Comparison of ENCODE assay signal across 1 cellular context in the genomic region with DNA sequence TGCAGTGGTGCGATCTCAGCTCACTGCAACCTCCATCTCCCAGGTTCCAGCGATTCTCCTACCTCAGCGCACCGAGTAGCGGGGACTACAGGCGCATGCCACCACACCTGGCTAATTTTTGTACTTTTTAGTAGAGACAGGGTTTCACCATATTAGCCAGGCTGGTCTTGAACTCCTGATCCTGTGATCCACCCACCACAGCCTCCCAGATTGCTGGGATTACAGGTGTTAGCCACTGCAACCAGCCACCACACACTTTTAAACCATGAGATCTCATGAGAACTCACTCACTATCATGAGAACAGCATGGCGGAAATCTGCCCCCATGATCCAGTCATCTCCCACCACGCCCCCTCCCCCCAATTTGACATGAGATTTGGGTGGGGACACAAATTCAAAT.
DNase-seq lines count a peak whose midpoint lies in the region; ATAC-seq, FAIRE-seq and TF ChIP-seq lines count a peak whose summit lies in the region.
"Not testable (repeated sequence)": the region's sequence is repeated elsewhere in the genome, so short reads cannot be mapped to it uniquely, and the experiment has no call there.

No MANE protein-coding gene starts in this region.

- POLR2A ChIA-PET in K562 (lab: Yijun Ruan, JAX) = not testable (repeated sequence)

- CTCF ChIA-PET in K562 (lab: Yijun Ruan, JAX; ENCODE audit: low intra/inter-chr PET ratio) = not testable (repeated sequence)

- H4K20me1 ChIP-seq in K562 (replicated peaks; ENCODE audit: control insufficient read depth, insufficient read depth, low read length) = not testable (repeated sequence)

- intact Hi-C loops in K562 (cut with micrococcal nuclease) = not testable (repeated sequence)

- not testable (repeated sequence) for FAIRE-seq in K562 (lab: Jason Lieb, UNC)

- 100% methylated on average over 5 of the region's 8 CpGs for WGBS in K562 (ENCODE audit: insufficient coverage, low coverage, missing lambda C conversion rate)

- H3K9ac ChIP-seq in K562 (ENCODE audit: insufficient read depth in 1 of 2, low read depth in 2 of 2, low read length in 2 of 2) = not testable (repeated sequence)

- H3K79me2 ChIP-seq in K562 (ENCODE audit: control insufficient read depth, insufficient read depth, low read length) = peaks cover 93% of the 10 kb centered on the region

- ATAC-seq in K562 = not testable (repeated sequence)

- TF ChIP-seq CTCF in K562 (IDR thresholded peaks at IDR 0.05 in 2 of 3, conservative IDR thresholded peaks at IDR 0.05 in 1 of 3; ENCODE audit: insufficient read depth in 2 of 3, low read depth in 1 of 3, low read length in 3 of 3) = not testable (repeated sequence)

- not testable (repeated sequence) for TF ChIP-seq EP300 in K562 (IDR thresholded peaks at IDR 0.05; ENCODE audit: low read length)

- BruUV-seq in K562 (replicated peaks; lab: Mats Ljungman, UMichigan) = not testable (repeated sequence)

- H3K4me3 ChIP-seq in K562 = not testable (repeated sequence)

- in situ Hi-C loops in K562 (cut with MboI) = not testable (repeated sequence)

- TF ChIP-seq RAD21 in K562 (CRISPR knock-in tag; conservative IDR thresholded peaks at IDR 0.05 in 1 of 2, IDR thresholded peaks at IDR 0.05 in 1 of 2) = not testable (repeated sequence)

- H3K27ac ChIP-seq in K562 (ENCODE audit: extremely low read depth, low read depth, low read length) = not testable (repeated sequence)

- H2AFZ ChIP-seq in K562 (ENCODE audit: low read depth, low read length) = not testable (repeated sequence)

- not testable (repeated sequence) for H3K9me3 ChIP-seq in K562 (replicated peaks; ENCODE audit: control insufficient read depth, insufficient read depth, low read depth, low read length)

- peaks cover 34% of the 10 kb centered on the region for H3K36me3 ChIP-seq in K562 (ENCODE audit: control insufficient read depth, insufficient read depth, low read length)

- H3K4me2 ChIP-seq in K562 (ENCODE audit: insufficient read depth, low read length) = not testable (repeated sequence)

- TF ChIP-seq POLR2A in K562 (conservative IDR thresholded peaks at IDR 0.05) = not testable (repeated sequence)

- DNase-seq in K562 (ENCODE audit: extremely low read depth in 1 of 4, low spot score in 3 of 4) = not testable (repeated sequence)

- H3K4me1 ChIP-seq in K562 (replicated peaks in 1 of 2; ENCODE audit: control insufficient read depth in 2 of 2, insufficient read depth in 2 of 2, low read length in 2 of 2) = not testable (repeated sequence)

- not testable (repeated sequence) for H3K9me1 ChIP-seq in K562 (ENCODE audit: control insufficient read depth, insufficient read depth, low read length)

- not testable (repeated sequence) for H3K27me3 ChIP-seq in K562 (ENCODE audit: control insufficient read depth in 2 of 2, insufficient read depth in 2 of 2, low read length in 2 of 2)

TF ChIP-seq in K562, 482 proteins besides CTCF, POLR2A, EP300 and RAD21:
- TF ChIP-seq, protein P1, sequence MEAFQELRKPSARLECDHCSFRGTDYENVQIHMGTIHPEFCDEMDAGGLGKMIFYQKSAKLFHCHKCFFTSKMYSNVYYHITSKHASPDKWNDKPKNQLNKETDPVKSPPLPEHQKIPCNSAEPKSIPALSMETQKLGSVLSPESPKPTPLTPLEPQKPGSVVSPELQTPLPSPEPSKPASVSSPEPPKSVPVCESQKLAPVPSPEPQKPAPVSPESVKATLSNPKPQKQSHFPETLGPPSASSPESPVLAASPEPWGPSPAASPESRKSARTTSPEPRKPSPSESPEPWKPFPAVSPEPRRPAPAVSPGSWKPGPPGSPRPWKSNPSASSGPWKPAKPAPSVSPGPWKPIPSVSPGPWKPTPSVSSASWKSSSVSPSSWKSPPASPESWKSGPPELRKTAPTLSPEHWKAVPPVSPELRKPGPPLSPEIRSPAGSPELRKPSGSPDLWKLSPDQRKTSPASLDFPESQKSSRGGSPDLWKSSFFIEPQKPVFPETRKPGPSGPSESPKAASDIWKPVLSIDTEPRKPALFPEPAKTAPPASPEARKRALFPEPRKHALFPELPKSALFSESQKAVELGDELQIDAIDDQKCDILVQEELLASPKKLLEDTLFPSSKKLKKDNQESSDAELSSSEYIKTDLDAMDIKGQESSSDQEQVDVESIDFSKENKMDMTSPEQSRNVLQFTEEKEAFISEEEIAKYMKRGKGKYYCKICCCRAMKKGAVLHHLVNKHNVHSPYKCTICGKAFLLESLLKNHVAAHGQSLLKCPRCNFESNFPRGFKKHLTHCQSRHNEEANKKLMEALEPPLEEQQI (IDR thresholded peaks at IDR 0.05) = peak; percentile 54; the same call in 1 of the 2 replicates
- TF ChIP-seq CC2D1A (IDR thresholded peaks at IDR 0.05) = peak; percentile 51; the same call in 1 of the 2 replicates
